In the genomic region with DNA sequence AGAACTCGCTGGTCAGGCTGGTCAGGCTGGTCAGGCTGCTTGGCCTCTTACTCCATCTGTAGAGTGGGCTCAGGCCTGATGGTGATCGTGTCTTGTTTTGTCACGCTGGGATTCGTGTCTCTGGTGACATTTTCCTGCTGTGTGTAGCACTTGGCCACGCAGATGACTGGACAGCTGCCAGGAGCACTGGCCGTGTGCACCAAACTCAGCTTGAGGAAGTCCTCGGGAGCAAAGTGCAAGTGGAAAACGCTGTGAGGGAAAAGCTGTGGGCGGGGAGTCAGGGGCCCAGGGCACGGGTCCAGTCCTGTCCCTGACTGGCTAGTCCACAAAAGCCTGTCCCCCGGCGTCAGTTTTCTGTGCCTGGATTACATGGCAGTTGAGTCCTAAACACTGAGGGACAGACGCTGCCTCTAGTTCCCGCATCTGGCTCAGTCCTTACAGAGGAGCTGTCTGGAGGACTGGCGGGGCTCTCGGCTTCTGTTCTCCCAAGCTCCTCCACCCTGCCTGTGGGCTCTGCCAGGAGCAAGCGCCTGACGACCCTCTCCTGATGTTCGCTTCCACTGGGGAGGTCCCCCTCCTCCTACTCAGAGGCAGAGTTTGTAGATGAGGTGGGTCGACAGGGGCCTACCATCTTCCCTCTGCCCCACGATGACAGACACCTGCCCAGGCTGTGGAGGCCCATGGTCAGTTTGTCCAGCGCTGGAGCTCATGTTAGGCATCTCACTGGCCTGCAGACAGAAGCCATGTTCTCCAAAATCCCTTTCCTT, we compare ENCODE assay signal across 1 cellular context.
TF ChIP-seq lines count a peak whose summit lies in the region.

No MANE protein-coding gene starts in this region.

TF ChIP-seq in IMR-90, 13 proteins besides CTCF, POLR2A, EP300 and RAD21 (continued from another document):
- no peak for TF ChIP-seq BHLHE40 (IDR thresholded peaks at IDR 0.05; ENCODE audit: low read depth, low read length)
- no peak for TF ChIP-seq SMC3 (IDR thresholded peaks at IDR 0.05; ENCODE audit: low read depth, low read length)
- no peak for TF ChIP-seq FOS (IDR thresholded peaks at IDR 0.05; ENCODE audit: low read depth, low read length)
- no peak for TF ChIP-seq CEBPB (IDR thresholded peaks at IDR 0.05; ENCODE audit: low read depth, low read length)
- no peak for TF ChIP-seq MAFK (IDR thresholded peaks at IDR 0.05; ENCODE audit: low read depth, low read length)
- TF ChIP-seq RCOR1 (IDR thresholded peaks at IDR 0.05; ENCODE audit: insufficient replicate concordance, low read length): no peak
- no peak for TF ChIP-seq NFE2L2 (IDR thresholded peaks at IDR 0.05; ENCODE audit: low read depth, low read length)
- no peak for TF ChIP-seq CHD1 (IDR thresholded peaks at IDR 0.05; ENCODE audit: low read depth, low read length)
- no peak for TF ChIP-seq MXI1 (IDR thresholded peaks at IDR 0.05; ENCODE audit: borderline replicate concordance, low read depth, low read length)
- TF ChIP-seq RFX5 (IDR thresholded peaks at IDR 0.05; ENCODE audit: low read depth, low read length): no peak
- TF ChIP-seq, protein P1, sequence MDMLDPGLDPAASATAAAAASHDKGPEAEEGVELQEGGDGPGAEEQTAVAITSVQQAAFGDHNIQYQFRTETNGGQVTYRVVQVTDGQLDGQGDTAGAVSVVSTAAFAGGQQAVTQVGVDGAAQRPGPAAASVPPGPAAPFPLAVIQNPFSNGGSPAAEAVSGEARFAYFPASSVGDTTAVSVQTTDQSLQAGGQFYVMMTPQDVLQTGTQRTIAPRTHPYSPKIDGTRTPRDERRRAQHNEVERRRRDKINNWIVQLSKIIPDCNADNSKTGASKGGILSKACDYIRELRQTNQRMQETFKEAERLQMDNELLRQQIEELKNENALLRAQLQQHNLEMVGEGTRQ (IDR thresholded peaks at IDR 0.05; ENCODE audit: low read depth, low read length): no peak
